In the genomic region with DNA sequence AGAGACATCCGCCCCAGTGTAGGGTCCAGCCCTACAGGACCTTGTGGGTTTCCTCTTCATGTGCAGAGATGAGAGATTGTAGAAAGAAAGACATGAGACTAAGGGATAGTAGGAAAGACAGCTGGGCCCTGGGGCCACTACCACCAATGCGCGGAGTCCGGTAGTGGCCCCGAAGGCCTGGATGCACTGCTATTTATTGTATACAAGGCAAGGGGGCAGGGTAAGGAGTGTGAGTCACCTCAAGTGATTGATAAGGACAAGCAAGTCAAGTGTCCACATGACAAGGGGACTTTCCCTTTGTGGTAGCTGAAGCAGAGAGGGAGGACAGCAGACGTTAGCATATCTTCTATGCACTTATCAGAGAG, we compare ENCODE assay signal across 20 cellular contexts. TPM values are rescaled to one million over a fixed set of nuclear protein-coding genes. Genes with fewer than 3 reads are reported as not detected.
DNase-seq lines count a peak whose midpoint lies in the region; ATAC-seq and FAIRE-seq lines count a peak whose summit lies in the region.
"Had no signal": no experiment of that assay in that cellular context is flagged by ENCODE, and none has a peak within 500 bp of the region (broad histone marks: within the 10 kb centered on the region; RNA-seq: fewer than 3 reads in every experiment).

No MANE protein-coding gene starts in this region.

- intact Hi-C loops in activated CD4-positive, alpha-beta memory T cell treated with anti-CD3 and anti-CD28 coated beads for 36 hours (cut with micrococcal nuclease), result loop anchor here (1.0 to 5.0 kb wide), 2 partner anchors 19 to 207 kb away; partner anchors contain the start of gene PAXX

- H3K9ac ChIP-seq in BLaER1, result no peak overlapping the region
- H3K9ac ChIP-seq in mesenchymal stem cell (ENCODE audit: low read length), result no peak overlapping the region
- H3K9ac ChIP-seq: parathyroid adenoma had no signal

- H3K9me3 ChIP-seq in BLaER1 (no peaks in the 10 kb centered on the region), mesenchymal stem cell (ENCODE audit: control insufficient read depth, low read length) (no peaks in the 10 kb centered on the region)
- H3K9me3 ChIP-seq: vagina had no signal

- no peak overlapping the region for H2AK5ac ChIP-seq in mesenchymal stem cell (ENCODE audit: low read length, severe bottlenecking)

- FAIRE-seq in GM18507 (lab: Jason Lieb, UNC), result peak; percentile 49
- FAIRE-seq: islet of Langerhans had no signal

- no peak overlapping the region for H3K14ac ChIP-seq in mesenchymal stem cell (ENCODE audit: low read length in 2 of 2)

- peaks cover 58% of the 10 kb centered on the region for H3K4me1 ChIP-seq in BLaER1
- H3K4me1 ChIP-seq in mesenchymal stem cell (ENCODE audit: control insufficient read depth, insufficient read depth, low read depth, low read length), result no peaks in the 10 kb centered on the region

- H4K91ac ChIP-seq in mesenchymal stem cell (ENCODE audit: low read length), result no peak overlapping the region

- peaks cover 16% of the 10 kb centered on the region for H3K4me1 Mint-ChIP-seq in activated CD4-positive, alpha-beta memory T cell treated with anti-CD3 and anti-CD28 coated beads for 36 hours (ENCODE audit: low read depth)
- peaks cover 20% of the 10 kb centered on the region for H3K4me1 Mint-ChIP-seq in activated naive CD8-positive, alpha-beta T cell treated with anti-CD3 and anti-CD28 coated beads, Interleukin-2, amount 50 U/mL, for 24 hours

- H2BK15ac ChIP-seq in mesenchymal stem cell (ENCODE audit: low read depth, poor library complexity, severe bottlenecking), result no peak overlapping the region

- no peak overlapping the region for H2AFZ ChIP-seq in mesenchymal stem cell (ENCODE audit: low read depth, low read length)
- H2AFZ ChIP-seq: parathyroid adenoma had no signal

- no peak overlapping the region for H2BK120ac ChIP-seq in mesenchymal stem cell (ENCODE audit: low read depth, low read length)

- peak overlapping the region in 1 of 2 experiments; percentile 32 for H2BK12ac ChIP-seq in mesenchymal stem cell (ENCODE audit: low read length in 2 of 2)

- H2BK5ac ChIP-seq in mesenchymal stem cell (ENCODE audit: low read depth, low read length, poor library complexity, severe bottlenecking), result no peak overlapping the region

- H3K27ac ChIP-seq in BLaER1 (0 out of 2 replicates have a peak overlapping the region, but pooled peaks have one; percentile 18), mesenchymal stem cell (ENCODE audit: low read length, poor library complexity, severe bottlenecking) (no peak overlapping the region)
- H3K27ac ChIP-seq: parathyroid adenoma, vagina had no signal

- peaks cover 1% of the 10 kb centered on the region for H3K27me3 Mint-ChIP-seq in activated CD4-positive, alpha-beta memory T cell treated with anti-CD3 and anti-CD28 coated beads for 36 hours
- peaks cover 12% of the 10 kb centered on the region for H3K27me3 Mint-ChIP-seq in activated naive CD8-positive, alpha-beta T cell treated with anti-CD3 and anti-CD28 coated beads, Interleukin-2, amount 50 U/mL, for 24 hours

- H3K9me3 Mint-ChIP-seq in activated CD4-positive, alpha-beta memory T cell treated with anti-CD3 and anti-CD28 coated beads for 36 hours, result no peaks in the 10 kb centered on the region
- no peaks in the 10 kb centered on the region for H3K9me3 Mint-ChIP-seq in activated naive CD8-positive, alpha-beta T cell treated with anti-CD3 and anti-CD28 coated beads, Interleukin-2, amount 50 U/mL, for 24 hours
- H3K9me3 Mint-ChIP-seq: dendritic cell treated with granulocyte-macrophage colony-stimulating factor and Interleukin-4, amounts not matched to agents 40 ng/mL and 50 ng/mL, for 4 days had no signal

- no peaks in the 10 kb centered on the region for H3K36me3 Mint-ChIP-seq in activated CD4-positive, alpha-beta memory T cell treated with anti-CD3 and anti-CD28 coated beads for 36 hours
- no peaks in the 10 kb centered on the region for H3K36me3 Mint-ChIP-seq in activated naive CD8-positive, alpha-beta T cell treated with anti-CD3 and anti-CD28 coated beads, Interleukin-2, amount 50 U/mL, for 24 hours (ENCODE audit: low read depth)

- H3K27ac Mint-ChIP-seq in activated CD4-positive, alpha-beta memory T cell treated with anti-CD3 and anti-CD28 coated beads for 36 hours, result no peak overlapping the region
- H3K27ac Mint-ChIP-seq in activated naive CD8-positive, alpha-beta T cell treated with anti-CD3 and anti-CD28 coated beads, Interleukin-2, amount 50 U/mL, for 24 hours, result no peak overlapping the region
- H3K27ac Mint-ChIP-seq: dendritic cell treated with granulocyte-macrophage colony-stimulating factor and Interleukin-4, amounts not matched to agents 40 ng/mL and 50 ng/mL, for 4 days had no signal

- POLR2A ChIA-PET in activated CD4-positive, alpha-beta memory T cell treated with anti-CD3 and anti-CD28 coated beads for 36 hours (lab: Charles Lee), result no interaction called here

- H3K18ac ChIP-seq in mesenchymal stem cell (ENCODE audit: low read depth in 1 of 2, low read length in 2 of 2), result no peak overlapping the region

- H3K4ac ChIP-seq in mesenchymal stem cell (ENCODE audit: low read depth in 1 of 2, low read length in 2 of 2), result no peak overlapping the region

- no peak overlapping the region for H3K23ac ChIP-seq in mesenchymal stem cell (ENCODE audit: low read length in 2 of 2)

- peak overlapping the region; percentile 78 for H3K4me2 ChIP-seq in BLaER1
- no peak overlapping the region for H3K4me2 ChIP-seq in mesenchymal stem cell (ENCODE audit: low read length, poor library complexity, severe bottlenecking)
- H3K4me2 ChIP-seq: smooth muscle cell had no signal

- H3K4me3 ChIP-seq in BLaER1 (no peak overlapping the region), mesenchymal stem cell (ENCODE audit: insufficient read depth in 1 of 2, low read depth in 1 of 2, low read length in 2 of 2) (no peak overlapping the region)
- H3K4me3 ChIP-seq: smooth muscle cell, vagina had no signal

- 0 out of 2 replicates have a peak, but pooled peaks cover 3% of the 10 kb centered on the region for H3K27me3 ChIP-seq in BLaER1
- H3K27me3 ChIP-seq in mesenchymal stem cell (ENCODE audit: control insufficient read depth in 1 of 2, insufficient read depth in 1 of 2, low read length in 2 of 2), result peaks cover 15 to 25% of the 10 kb centered on the region in 2 experiments
- H3K27me3 ChIP-seq: vagina had no signal

- H3K4me3 Mint-ChIP-seq in activated CD4-positive, alpha-beta memory T cell treated with anti-CD3 and anti-CD28 coated beads for 36 hours, result no peak overlapping the region
- no peak overlapping the region for H3K4me3 Mint-ChIP-seq in activated naive CD8-positive, alpha-beta T cell treated with anti-CD3 and anti-CD28 coated beads, Interleukin-2, amount 50 U/mL, for 24 hours
- H3K4me3 Mint-ChIP-seq: dendritic cell treated with granulocyte-macrophage colony-stimulating factor and Interleukin-4, amounts not matched to agents 40 ng/mL and 50 ng/mL, for 4 days had no signal

- CTCF ChIA-PET in activated CD4-positive, alpha-beta memory T cell treated with anti-CD3 and anti-CD28 coated beads for 36 hours (lab: Charles Lee), result interaction anchor here (1.3 to 1.4 kb wide), 2 partner anchors 62 to 250 kb away, joined by 3 to 12 read pairs; no protein-coding TSS in a partner anchor

- no peak for ATAC-seq in activated naive CD8-positive, alpha-beta T cell treated with anti-CD3 and anti-CD28 coated beads, Interleukin-2, amount 50 U/mL, for 24 hours

- no peak overlapping the region for H4K8ac ChIP-seq in mesenchymal stem cell (ENCODE audit: low read length)

- DNase-seq in GM18507 (ENCODE audit: extremely low spot score, insufficient read length, low read depth) (no peak), mesenchymal stem cell (peak; percentile 71), medulla oblongata (ENCODE audit: extremely low spot score) (no peak), ecto neural progenitor cell (ENCODE audit: low spot score) (no peak), NCI-H1105 (lab: John Stamatoyannopoulos, UW) (no peak)
- DNase-seq in activated CD4-positive, alpha-beta memory T cell treated with anti-CD3 and anti-CD28 coated beads for 36 hours, result peak; percentile 41
- no peak for DNase-seq in activated naive CD8-positive, alpha-beta T cell treated with anti-CD3 and anti-CD28 coated beads, Interleukin-2, amount 50 U/mL, for 24 hours
- DNase-seq: activated CD4-positive, alpha-beta T cell treated with anti-CD3 and anti-CD28 coated beads, Interleukin-2, amount 50 U/mL, for 48 hours; activated gamma-delta T cell; head of caudate nucleus; NCI-H1417 treated with DMSO at 0.1 percent for 48 hours; stimulated activated naive CD4-positive, alpha-beta T cell; T1000 had no signal

- WGBS in mesenchymal stem cell, result 89% methylated on average over 5 of the region's 6 CpGs

- H3K79me1 ChIP-seq in mesenchymal stem cell (replicated peaks; ENCODE audit: low read length, poor library complexity, severe bottlenecking), result no peaks in the 10 kb centered on the region

- no peaks in the 10 kb centered on the region for H4K20me1 ChIP-seq in BLaER1

- H3K36me3 ChIP-seq in BLaER1, result no peaks in the 10 kb centered on the region
- H3K36me3 ChIP-seq in mesenchymal stem cell (ENCODE audit: control insufficient read depth in 1 of 2, insufficient read depth in 2 of 2, low read depth in 1 of 2, low read length in 2 of 2), result no peaks in the 10 kb centered on the region
- H3K36me3 ChIP-seq: vagina had no signal

RNA-seq across cellular contexts. Expression of gene TMEM141, which starts 6.2 kb away (rescaled TPM):
- 10 to 100 TPM; 42.3 to 45.2 TPM for total RNA-seq in activated CD4-positive, alpha-beta memory T cell treated with anti-CD3 and anti-CD28 coated beads for 36 hours
- 58.1 TPM for polyA plus RNA-seq in mesenchymal stem cell (2013, experiment 1 of 2)
- polyA plus RNA-seq in mesenchymal stem cell (2013, experiment 2 of 2), result 53.8 TPM

RNA-seq across cellular contexts. Expression of gene CCDC183, which starts 11.2 kb away (rescaled TPM):
- under 1 TPM; 0.21 to 0.36 TPM for total RNA-seq in activated CD4-positive, alpha-beta memory T cell treated with anti-CD3 and anti-CD28 coated beads for 36 hours
- 3.2 TPM for polyA plus RNA-seq in mesenchymal stem cell (2013, experiment 1 of 2)
- polyA plus RNA-seq in mesenchymal stem cell (2013, experiment 2 of 2), result 2.7 TPM
- total RNA-seq: vagina had no signal

RNA-seq across cellular contexts. Expression of gene LCN15, which starts 20.7 kb away (rescaled TPM):
- not detected for total RNA-seq in activated CD4-positive, alpha-beta memory T cell treated with anti-CD3 and anti-CD28 coated beads for 36 hours
- polyA plus RNA-seq in mesenchymal stem cell (2013, experiment 1 of 2), result not detected
- polyA plus RNA-seq in mesenchymal stem cell (2013, experiment 2 of 2), result not detected
- total RNA-seq: smooth muscle cell, vagina had no signal
- polyA plus RNA-seq: esophagus, smooth muscle cell had no signal

RNA-seq across cellular contexts. Expression of gene RABL6, which starts 22.8 kb away (rescaled TPM):
- 10 to 100 TPM; 83.4 to 85.3 TPM for total RNA-seq in activated CD4-positive, alpha-beta memory T cell treated with anti-CD3 and anti-CD28 coated beads for 36 hours
- 74.0 TPM for polyA plus RNA-seq in mesenchymal stem cell (2013, experiment 1 of 2)
- polyA plus RNA-seq in mesenchymal stem cell (2013, experiment 2 of 2), result 70.6 TPM

RNA-seq across cellular contexts. Expression of gene LCN8, which starts 26.9 kb away (rescaled TPM):
- total RNA-seq in activated CD4-positive, alpha-beta memory T cell treated with anti-CD3 and anti-CD28 coated beads for 36 hours, result not detected
- not detected for polyA plus RNA-seq in mesenchymal stem cell (2013, experiment 1 of 2)
- not detected for polyA plus RNA-seq in mesenchymal stem cell (2013, experiment 2 of 2)
- total RNA-seq: smooth muscle cell, vagina had no signal
- polyA plus RNA-seq: esophagus, smooth muscle cell had no signal

Comparison
In these comparisons a context has a peak if more than half of its experiments do, and no peak if none do; other contexts are left out.
1. DNase-seq: peak in activated CD4-positive, alpha-beta memory T cell treated with anti-CD3 and anti-CD28 coated beads for 36 hours (single experiment) and mesenchymal stem cell (single experiment); none in GM18507 (single experiment), medulla oblongata (single experiment), activated naive CD8-positive, alpha-beta T cell treated with anti-CD3 and anti-CD28 coated beads, Interleukin-2, amount 50 U/mL, for 24 hours (single experiment), ecto neural progenitor cell (single experiment) and NCI-H1105 (single experiment).